ENCODE assay signal across 1 cellular context in genomic region chr1:156262461-156263287, GRCh38.
TF ChIP-seq lines count a peak whose summit lies in the region.

No MANE protein-coding gene starts in this region.

TF ChIP-seq in K562, 482 proteins besides CTCF, POLR2A, EP300 and RAD21:
- TF ChIP-seq ZBTB26 (CRISPR knock-in tag; IDR thresholded peaks at IDR 0.05): no peak
- no peak for TF ChIP-seq CSDE1 (IDR thresholded peaks at IDR 0.05)
- TF ChIP-seq FOSL1 (tag; conservative IDR thresholded peaks at IDR 0.05): peak; percentile 90
- TF ChIP-seq NCOA4 (IDR thresholded peaks at IDR 0.05; ENCODE audit: partially characterized antibody): no peak
- TF ChIP-seq TRIM25 (IDR thresholded peaks at IDR 0.05; ENCODE audit: borderline replicate concordance): no peak
